1 cellular context compared by ENCODE assay signal in genomic region chr15:90539789-90540188, GRCh38.
TF ChIP-seq lines count a peak whose summit lies in the region.

No MANE protein-coding gene starts in this region.

TF ChIP-seq in K562, 482 proteins besides CTCF, POLR2A, EP300 and RAD21:
- TF ChIP-seq MNT (conservative IDR thresholded peaks at IDR 0.05) (no peak), ZBTB9 (CRISPR knock-in tag; IDR thresholded peaks at IDR 0.05) (no peak), KDM4B (IDR thresholded peaks at IDR 0.05; ENCODE audit: borderline replicate concordance in 2 of 2, low read depth in 1 of 2) (no peak), ZNF668 (CRISPR knock-in tag; IDR thresholded peaks at IDR 0.05) (no peak), ZNF592 (IDR thresholded peaks at IDR 0.05) (no peak), ELF2 (CRISPR knock-in tag; IDR thresholded peaks at IDR 0.05) (no peak), SMAD2 (IDR thresholded peaks at IDR 0.05; ENCODE audit: low read depth, low read length) (no peak)
